ENCODE assay signal across 22 cellular contexts in the genomic region with DNA sequence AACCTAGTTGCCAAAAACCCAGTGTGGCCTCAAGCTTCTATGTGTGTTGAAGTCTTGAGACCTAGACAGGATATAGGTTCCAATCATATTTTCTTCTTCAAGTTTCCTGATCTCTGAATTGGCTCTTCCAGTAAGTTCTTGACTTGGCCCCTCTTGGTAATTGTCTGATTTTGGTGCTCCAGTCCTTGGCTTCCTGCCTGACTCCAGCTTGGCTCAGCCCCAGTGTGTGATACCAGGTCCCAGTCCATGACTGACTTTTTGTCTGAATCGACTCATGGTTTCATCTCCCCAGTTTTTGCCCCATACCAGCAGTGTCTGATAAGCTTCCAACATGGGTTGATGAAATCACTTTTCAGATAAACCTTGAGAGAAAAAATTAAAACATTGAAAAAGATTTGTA.
DNase-seq lines count a peak whose midpoint lies in the region; ATAC-seq, FAIRE-seq and TF ChIP-seq lines count a peak whose summit lies in the region.
"Had no signal": no experiment of that assay in that cellular context is flagged by ENCODE, and none has a peak within 500 bp of the region (broad histone marks: within the 10 kb centered on the region; RNA-seq: fewer than 3 reads in every experiment).

No MANE protein-coding gene starts in this region.

- H2AFZ ChIP-seq in endothelial cell of umbilical vein (ENCODE audit: low read depth, low read length): peak overlapping the region; percentile 30

- POLR2A ChIA-PET in A673 (lab: Charles Lee; ENCODE audit: low non-redundant PET): no interaction called here
- POLR2A ChIA-PET in endothelial cell of umbilical vein (lab: Charles Lee): interaction anchor here (0.8 kb wide), 1 partner anchor 145 kb away, joined by 3 read pairs; no protein-coding TSS in a partner anchor
- POLR2A ChIA-PET in GM10248 (lab: Yijun Ruan, JAX): no interaction called here

- no peaks in the 10 kb centered on the region for H3K36me3 ChIP-seq in A673 (ENCODE audit: insufficient read depth, low read length, poor library complexity, severe bottlenecking)
- H3K36me3 ChIP-seq in MG63: no peaks in the 10 kb centered on the region
- H3K36me3 ChIP-seq in endothelial cell of umbilical vein (ENCODE audit: control insufficient read depth in 2 of 2, extremely low read depth in 1 of 2, insufficient read depth in 2 of 2, low read length in 2 of 2): no peaks in the 10 kb centered on the region
- H3K36me3 ChIP-seq: gastrocnemius medialis, neutrophil, transverse colon had no signal

- no peaks in the 10 kb centered on the region for H3K9me1 ChIP-seq in endothelial cell of umbilical vein (replicated peaks; ENCODE audit: control insufficient read depth, extremely low read depth, insufficient read depth, low read length)

- CTCF ChIA-PET in A673 (lab: Charles Lee) (no interaction called here), endothelial cell of umbilical vein (lab: Charles Lee) (interaction anchor here (0.9 to 1.5 kb wide), 5 partner anchors 11 to 252 kb away, joined by 3 to 4 read pairs (median 3); partner anchors contain the start of gene FAS), GM10248 (lab: Yijun Ruan, JAX) (interaction anchor here (0.8 to 0.9 kb wide), 2 partner anchors 34 to 144 kb away, joined by 3 read pairs; partner anchors contain the start of gene CH25H)

- intact Hi-C loops in A673 (cut with micrococcal nuclease; ENCODE audit: unreplicated experiment) (no loop called here), endothelial cell of umbilical vein (cut with micrococcal nuclease) (no loop called here), right cardiac atrium (cut with DNase I) (no loop called here)

- no peaks in the 10 kb centered on the region for H3K27me3 ChIP-seq in A673 (replicated peaks; ENCODE audit: insufficient read depth, low read depth, low read length, poor library complexity)
- no peaks in the 10 kb centered on the region for H3K27me3 ChIP-seq in MG63
- no peaks in the 10 kb centered on the region for H3K27me3 ChIP-seq in endothelial cell of umbilical vein (ENCODE audit: control insufficient read depth in 2 of 2, insufficient read depth in 2 of 2, low read length in 2 of 2)
- H3K27me3 ChIP-seq in right cardiac atrium (ENCODE audit: control insufficient read depth, insufficient read depth): no peaks in the 10 kb centered on the region
- H3K27me3 ChIP-seq: gastrocnemius medialis, neutrophil, transverse colon had no signal

- DNase-seq in A673 (ENCODE audit: low spot score) (peak; percentile 28), MG63 (peak; percentile 63), endothelial cell of umbilical vein (ENCODE audit: low read depth, low spot score) (peak; percentile 68), right cardiac atrium (peak; percentile 70 to 90 (median 88)), middle frontal gyrus (ENCODE audit: extremely low spot score, low spot score) (no peak), GM10248 (ENCODE audit: extremely low spot score) (no peak)
- DNase-seq: activated gamma-delta T cell; CD4-positive, CD25-positive, alpha-beta regulatory T cell; DMS153; gastrocnemius medialis; GDM1; NCI-H2029 treated with DMSO at 0.1 percent for 48 hours; NCI-H510A; retina; stimulated activated naive B cell treated with anti-CD40 and anti-IgM and Interleukin-4, amounts not matched to agents 10 μg/mL and 1 μg/mL and 100 μg/mL, for 72 hours; transverse colon had no signal

- no peak overlapping the region for H3K4me2 ChIP-seq in endothelial cell of umbilical vein (ENCODE audit: insufficient read depth, low read length)

- H3K79me2 ChIP-seq in endothelial cell of umbilical vein (ENCODE audit: control insufficient read depth, insufficient read depth, low read length): no peaks in the 10 kb centered on the region

- H3K9me3 ChIP-seq in A673 (ENCODE audit: low read depth, low read length, poor library complexity, severe bottlenecking): no peaks in the 10 kb centered on the region
- no peaks in the 10 kb centered on the region for H3K9me3 ChIP-seq in MG63
- no peaks in the 10 kb centered on the region for H3K9me3 ChIP-seq in endothelial cell of umbilical vein (replicated peaks; ENCODE audit: control insufficient read depth, insufficient read depth, low read length)
- no peaks in the 10 kb centered on the region for H3K9me3 ChIP-seq in right cardiac atrium (ENCODE audit: control insufficient read depth, low read length)
- H3K9me3 ChIP-seq: gastrocnemius medialis, neutrophil, transverse colon had no signal

- H3K4me3 ChIP-seq in A673 (ENCODE audit: low read depth, low read length, poor library complexity, severe bottlenecking) (no peak overlapping the region), MG63 (no peak overlapping the region), endothelial cell of umbilical vein (replicated peaks in 1 of 3; ENCODE audit: insufficient read depth in 1 of 3, low read depth in 1 of 3, low read length in 3 of 3) (no peak overlapping the region), right cardiac atrium (ENCODE audit: low read length) (no peak overlapping the region)
- H3K4me3 ChIP-seq: gastrocnemius medialis, transverse colon had no signal

- TF ChIP-seq POLR2A in endothelial cell of umbilical vein (IDR thresholded peaks at IDR 0.05; ENCODE audit: low read depth, low read length): no peak

- no peaks in the 10 kb centered on the region for H4K20me1 ChIP-seq in endothelial cell of umbilical vein (replicated peaks; ENCODE audit: control insufficient read depth, extremely low read depth, insufficient read depth, low read length)

- TF ChIP-seq CTCF in A673 (conservative IDR thresholded peaks at IDR 0.05; ENCODE audit: low read depth, low read length) (no peak), endothelial cell of umbilical vein (IDR thresholded peaks at IDR 0.05; ENCODE audit: extremely low read depth in 1 of 2, insufficient read depth in 1 of 2, low read depth in 1 of 2, low read length in 2 of 2) (no peak), GM10248 (IDR thresholded peaks at IDR 0.05; ENCODE audit: control extremely low read depth, extremely low read depth, low read depth, missing control alignments) (no peak)

- H3K27ac ChIP-seq in A673 (ENCODE audit: low read depth, low read length, poor library complexity, severe bottlenecking): no peak overlapping the region
- no peak overlapping the region for H3K27ac ChIP-seq in endothelial cell of umbilical vein (ENCODE audit: insufficient read depth, low read depth, low read length)
- H3K27ac ChIP-seq in right cardiac atrium (ENCODE audit: low read length): no peak overlapping the region
- H3K27ac ChIP-seq: gastrocnemius medialis, HL-60, neutrophil had no signal

- dilution Hi-C loops in endothelial cell of umbilical vein (cut with MboI; ENCODE audit: extremely low pct_ligation_motif_present, low sequenced_read_pairs): no loop called here

- H3K4me1 ChIP-seq in A673 (ENCODE audit: insufficient read depth, low read length, poor library complexity, severe bottlenecking) (peaks cover 8% of the 10 kb centered on the region), endothelial cell of umbilical vein (ENCODE audit: control insufficient read depth, extremely low read depth, insufficient read depth, low read length) (no peaks in the 10 kb centered on the region), right cardiac atrium (ENCODE audit: control insufficient read depth, insufficient read depth, low read length) (no peaks in the 10 kb centered on the region)
- H3K4me1 ChIP-seq: transverse colon had no signal

- peak; percentile 77 to 85 for ATAC-seq in right cardiac atrium
- no peak for ATAC-seq in HG03135 (IDR thresholded peaks at IDR 0.05; ENCODE audit: unreplicated experiment)
- no peak for ATAC-seq in HG02852 (IDR thresholded peaks at IDR 0.05; ENCODE audit: unreplicated experiment)
- ATAC-seq: gastrocnemius medialis; stimulated activated naive B cell treated with anti-CD40 and anti-IgM and Interleukin-4, amounts not matched to agents 10 μg/mL and 1 μg/mL and 100 μg/mL, for 72 hours had no signal

- BruUV-seq in A673 (replicated peaks; lab: Mats Ljungman, UMichigan): no TSS peak
- BruUV-seq in endothelial cell of umbilical vein (replicated peaks; lab: Mats Ljungman, UMichigan): no TSS peak

- WGBS in right cardiac atrium: 12% methylated on average over 1 of the region's 1 CpG

- H3K9ac ChIP-seq in endothelial cell of umbilical vein (replicated peaks; ENCODE audit: extremely low read depth, insufficient read depth, low read length): no peak overlapping the region

- peak; percentile 18 for FAIRE-seq in endothelial cell of umbilical vein (lab: Jason Lieb, UNC)
- FAIRE-seq: H54, TTC549 had no signal

TF ChIP-seq in endothelial cell of umbilical vein, 7 proteins besides CTCF, POLR2A, EP300 and RAD21:
- TF ChIP-seq FOS (IDR thresholded peaks at IDR 0.05; ENCODE audit: borderline replicate concordance, insufficient read depth, low read length) (no peak), POLR2AphosphoS5 (IDR thresholded peaks at IDR 0.05; ENCODE audit: insufficient read depth, low read depth, low read length) (no peak), MYC (IDR thresholded peaks at IDR 0.05; ENCODE audit: low read depth, low read length) (no peak), EZH2 (IDR thresholded peaks at IDR 0.05; ENCODE audit: borderline replicate concordance, low read depth, low read length, severe bottlenecking) (no peak), GATA2 (IDR thresholded peaks at IDR 0.05; ENCODE audit: insufficient read depth, insufficient read length, low read depth, low read length) (no peak), JUN (IDR thresholded peaks at IDR 0.05; ENCODE audit: borderline replicate concordance, insufficient read depth, insufficient read length, low read depth) (no peak)
- TF ChIP-seq, protein P1, sequence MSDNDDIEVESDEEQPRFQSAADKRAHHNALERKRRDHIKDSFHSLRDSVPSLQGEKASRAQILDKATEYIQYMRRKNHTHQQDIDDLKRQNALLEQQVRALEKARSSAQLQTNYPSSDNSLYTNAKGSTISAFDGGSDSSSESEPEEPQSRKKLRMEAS (IDR thresholded peaks at IDR 0.05; ENCODE audit: insufficient read depth, insufficient read length): no peak

Comparison
In these comparisons a context has a peak if more than half of its experiments do, and no peak if none do; other contexts are left out.
1. DNase-seq: peak in A673 (single experiment), MG63 (single experiment), endothelial cell of umbilical vein (single experiment) and right cardiac atrium (3 of 3); none in middle frontal gyrus (single experiment) and GM10248 (single experiment).
2. ATAC-seq: peak in right cardiac atrium (2 of 2); none in HG03135 (single experiment) and HG02852 (single experiment).